ENCODE assay signal across 26 cellular contexts in genomic region chr2:39156107-39156506, GRCh38. TPM values are rescaled to one million over a fixed set of nuclear protein-coding genes. Genes with fewer than 3 reads are reported as not detected.
DNase-seq lines count a peak whose midpoint lies in the region; ATAC-seq and TF ChIP-seq lines count a peak whose summit lies in the region.
"Had no signal": no experiment of that assay in that cellular context is flagged by ENCODE, and none has a peak within 500 bp of the region (broad histone marks: within the 10 kb centered on the region; RNA-seq: fewer than 3 reads in every experiment).

No MANE protein-coding gene starts in this region.

- H3K27ac Mint-ChIP-seq in HFFc6 = no peak overlapping the region
- H3K27ac Mint-ChIP-seq: B cell; endodermal cell; stimulated activated naive CD8-positive, alpha-beta T cell treated with anti-CD3 and anti-CD28 coated beads, Interleukin-15, amount 100 ng/mL, for 72 hours had no signal

- no peak overlapping the region for H3K9ac ChIP-seq in GM23248

- intact Hi-C loops in mucosa of descending colon (cut with DNase I, micrococcal nuclease) = no loop called here

- H3K36me3 ChIP-seq in GM23248 (ENCODE audit: low read depth) (no peaks in the 10 kb centered on the region), thoracic aorta (no peaks in the 10 kb centered on the region), mucosa of descending colon (ENCODE audit: low read depth) (no peaks in the 10 kb centered on the region)
- H3K36me3 ChIP-seq: sigmoid colon, SJCRH30, upper lobe of left lung had no signal

- no peak overlapping the region for H3K4me3 Mint-ChIP-seq in HFFc6
- H3K4me3 Mint-ChIP-seq: B cell; endodermal cell; neural crest cell; stimulated activated naive CD8-positive, alpha-beta T cell treated with anti-CD3 and anti-CD28 coated beads, Interleukin-15, amount 100 ng/mL, for 72 hours had no signal

- H3K4me1 Mint-ChIP-seq in HFFc6 (ENCODE audit: low read depth) = 0 out of 2 replicates have a peak, but pooled peaks cover 5% of the 10 kb centered on the region
- H3K4me1 Mint-ChIP-seq: B cell had no signal

- in situ Hi-C loops in GM23248 (cut with MboI) = no loop called here

- H3K27ac ChIP-seq in GM23248 = no peak overlapping the region
- H3K27ac ChIP-seq in thoracic aorta = peak overlapping the region; percentile 63 to 65
- H3K27ac ChIP-seq: HL-60, sigmoid colon, SJCRH30, upper lobe of left lung had no signal

- DNase-seq in GM23248 (peak; percentile 60), choroid plexus epithelial cell (ENCODE audit: low read depth) (peak; percentile 64), iris pigment epithelial cell (ENCODE audit: low read depth) (peak; percentile 47), thoracic aorta (ENCODE audit: low spot score) (no peak), mesenteric fat pad (ENCODE audit: low spot score) (no peak), mucosa of descending colon (no peak), NOMO-1 treated with DMSO at 0.1 percent for 48 hours (lab: John Stamatoyannopoulos, UW; ENCODE audit: unreplicated experiment) (no peak), HFFc6 (no peak)
- DNase-seq: activated CD4-positive, CD25-positive, alpha-beta regulatory T cell treated with anti-CD3 and anti-CD28 coated beads, Interleukin-2, amount 50 U/mL, for 72 hours; activated CD8-positive, alpha-beta memory T cell treated with anti-CD3 and anti-CD28 coated beads for 24 hours; activated naive CD4-positive, alpha-beta T cell treated with Interleukin-2 at 50 U/mL for 16 hours; activated T-cell treated with anti-CD3 and anti-CD28 coated beads, Interleukin-2, amount 50 U/mL, for 1 hour; amniotic stem cell; cortex of kidney; endodermal cell; GOT3; NCI-H187; NCI-H69; sigmoid colon; SJCRH30; stimulated activated naive CD8-positive, alpha-beta T cell treated with anti-CD3 and anti-CD28 coated beads, Interleukin-15, amount 100 ng/mL, for 72 hours; T-helper 1 cell; upper lobe of left lung had no signal

- no peak overlapping the region for H2AFZ ChIP-seq in GM23248

- peaks cover 7% of the 10 kb centered on the region; the same call in 1 of the 2 replicates for H3F3A ChIP-seq in GM23248 (ENCODE audit: insufficient read depth)

- H3K4me3 ChIP-seq in GM23248 (no peak overlapping the region), choroid plexus epithelial cell (ENCODE audit: low read depth, low read length) (no peak overlapping the region), thoracic aorta (no peak overlapping the region), mucosa of descending colon (no peak overlapping the region)
- H3K4me3 ChIP-seq: sigmoid colon, SJCRH30, upper lobe of left lung had no signal

- no peaks in the 10 kb centered on the region for H3K9me2 ChIP-seq in GM23248 (ENCODE audit: insufficient read depth)

- no peak for ATAC-seq in thoracic aorta (ENCODE audit: insufficient number of reproducible peaks, low FRiP score, low read depth)
- no peak for ATAC-seq in mucosa of descending colon
- ATAC-seq: stimulated activated naive CD8-positive, alpha-beta T cell treated with anti-CD3 and anti-CD28 coated beads, Interleukin-15, amount 100 ng/mL, for 72 hours had no signal

- TF ChIP-seq CTCF in choroid plexus epithelial cell (conservative IDR thresholded peaks at IDR 0.05; ENCODE audit: low read depth, low read length) = no peak
- TF ChIP-seq CTCF in thoracic aorta (IDR thresholded peaks at IDR 0.05) = no peak
- TF ChIP-seq CTCF in mucosa of descending colon (IDR thresholded peaks at IDR 0.05) = no peak
- no peak for TF ChIP-seq CTCF in HFFc6 (IDR thresholded peaks at IDR 0.05)

- H3K36me3 Mint-ChIP-seq in HFFc6 (ENCODE audit: low read depth) = no peaks in the 10 kb centered on the region

- no peaks in the 10 kb centered on the region for H3K9me3 Mint-ChIP-seq in HFFc6
- H3K9me3 Mint-ChIP-seq: endodermal cell; neural crest cell; stimulated activated naive CD8-positive, alpha-beta T cell treated with anti-CD3 and anti-CD28 coated beads, Interleukin-15, amount 100 ng/mL, for 72 hours had no signal

- H3K4me1 ChIP-seq in GM23248 (ENCODE audit: insufficient read depth) = peaks cover 4% of the 10 kb centered on the region
- H3K4me1 ChIP-seq in thoracic aorta (ENCODE audit: control insufficient read depth in 1 of 2, low read depth in 2 of 2) = peaks cover 43 to 55% of the 10 kb centered on the region in 2 donors
- no peaks in the 10 kb centered on the region for H3K4me1 ChIP-seq in mucosa of descending colon (ENCODE audit: low read depth)
- H3K4me1 ChIP-seq: SJCRH30, upper lobe of left lung had no signal

- no peak overlapping the region for H3K4me2 ChIP-seq in GM23248 (ENCODE audit: unreplicated experiment)

- no peaks in the 10 kb centered on the region for H3K79me2 ChIP-seq in GM23248 (ENCODE audit: insufficient read depth)

- H3K9me3 ChIP-seq in GM23248 (ENCODE audit: low read depth) = no peaks in the 10 kb centered on the region
- H3K9me3 ChIP-seq in thoracic aorta = no peaks in the 10 kb centered on the region
- no peaks in the 10 kb centered on the region for H3K9me3 ChIP-seq in mucosa of descending colon
- H3K9me3 ChIP-seq: sigmoid colon, SJCRH30, upper lobe of left lung had no signal

- no peaks in the 10 kb centered on the region for H4K20me1 ChIP-seq in GM23248 (ENCODE audit: insufficient read depth)

- H3K27me3 ChIP-seq in GM23248 (replicated peaks; ENCODE audit: insufficient read depth) (no peaks in the 10 kb centered on the region), thoracic aorta (replicated peaks; ENCODE audit: insufficient read depth) (no peaks in the 10 kb centered on the region)
- H3K27me3 ChIP-seq: sigmoid colon, upper lobe of left lung had no signal

- H3K27me3 Mint-ChIP-seq in HFFc6 (ENCODE audit: insufficient read depth) = no peaks in the 10 kb centered on the region
- H3K27me3 Mint-ChIP-seq: B cell; stimulated activated naive CD8-positive, alpha-beta T cell treated with anti-CD3 and anti-CD28 coated beads, Interleukin-15, amount 100 ng/mL, for 72 hours had no signal

RNA-seq across cellular contexts. Expression of gene SOS1, which starts 35.3 kb away (rescaled TPM):
- 8.6 and 22.0 TPM in 2 replicates for total RNA-seq in GM23248 (2014; rRNA removed; shearing (Covaris generic))
- polyA plus RNA-seq in GM23248 (2016; fragmentation: Nextera tagmentation; extraction: Ambion mirVana) = 3.8 and 5.0 TPM in 2 replicates
- total RNA-seq in thoracic aorta (10 to 100 TPM; 29.8 to 61.2 TPM), mesenteric fat pad (58.2 TPM), mucosa of descending colon (10 to 100 TPM; 38.8 to 44.2 (median 39.8) TPM)
- 10 to 100 TPM; 20.9 to 31.4 (median 24.6) TPM for total RNA-seq in HFFc6 (2021; fragmentation: NEBNext Ultra II Directional; extraction: Animal tissue kit (Norgen Biotek cat#: 25700))

Comparison
In these comparisons a context has a peak if more than half of its experiments do, and no peak if none do; other contexts are left out.
1. DNase-seq: peak in GM23248 (single experiment), choroid plexus epithelial cell (single experiment) and iris pigment epithelial cell (single experiment); none in thoracic aorta (single experiment), mesenteric fat pad (single experiment), mucosa of descending colon (0 of 3), NOMO-1 treated with DMSO at 0.1 percent for 48 hours (single experiment) and HFFc6 (single experiment).